1 cellular context compared by ENCODE assay signal in genomic region chr12:132986001-132986884, GRCh38.
TF ChIP-seq lines count a peak whose summit lies in the region.

ZNF26 (plus strand) TSS chr12:132986367; CDS start chr12:132986841, 474 bp downstream.

TF ChIP-seq in HepG2, 621 proteins besides CTCF, POLR2A, EP300 and RAD21 (continued from another document and continues in another):
- peak; percentile 89 for TF ChIP-seq MXD3 (CRISPR knock-in tag; IDR thresholded peaks at IDR 0.05)
- TF ChIP-seq SNRNP70 (IDR thresholded peaks at IDR 0.05; ENCODE audit: low read depth, low read length) = no peak
- TF ChIP-seq KAT2B (IDR thresholded peaks at IDR 0.05; ENCODE audit: borderline replicate concordance, low read depth, low read length) = no peak
- TF ChIP-seq HHEX (CRISPR knock-in tag; IDR thresholded peaks at IDR 0.05) = no peak
- peak; percentile 81; the same call in 1 of the 2 replicates for TF ChIP-seq ZNF788 (CRISPR knock-in tag; IDR thresholded peaks at IDR 0.05; ENCODE audit: borderline replicate concordance)
- 0 out of 2 replicates have a peak, but pooled peaks have one; percentile 42 for TF ChIP-seq PRDM10 (CRISPR knock-in tag; IDR thresholded peaks at IDR 0.05; ENCODE audit: low read depth)
- TF ChIP-seq HNRNPK (IDR thresholded peaks at IDR 0.05; ENCODE audit: low read depth, low read length, poor library complexity, severe bottlenecking) = no peak
- no peak for TF ChIP-seq NR2F1 (CRISPR knock-in tag; IDR thresholded peaks at IDR 0.05)
- peak; percentile 55 for TF ChIP-seq NCOA2 (CRISPR knock-in tag; IDR thresholded peaks at IDR 0.05)
- TF ChIP-seq SALL2 (CRISPR knock-in tag; IDR thresholded peaks at IDR 0.05) = peak; percentile 60; the same call in 1 of the 2 replicates
- peak; percentile 62; the same call in 1 of the 2 replicates for TF ChIP-seq FOXO1 (CRISPR knock-in tag; IDR thresholded peaks at IDR 0.05)
- TF ChIP-seq PREB (CRISPR knock-in tag; IDR thresholded peaks at IDR 0.05) = no peak
- peak; percentile 91 for TF ChIP-seq ZNF331 (CRISPR knock-in tag; IDR thresholded peaks at IDR 0.05)
- TF ChIP-seq ZNF761 (CRISPR knock-in tag; conservative IDR thresholded peaks at IDR 0.05) = peak; percentile 76; the same call in 1 of the 2 replicates
- peak; percentile 62 for TF ChIP-seq SUZ12 (IDR thresholded peaks at IDR 0.05; ENCODE audit: low read depth, low read length)
- peak; percentile 99 for TF ChIP-seq TGIF2 (CRISPR knock-in tag; IDR thresholded peaks at IDR 0.05)
- no peak for TF ChIP-seq ZNF782 (CRISPR knock-in tag; IDR thresholded peaks at IDR 0.05; ENCODE audit: borderline replicate concordance)
- no peak for TF ChIP-seq ZNF296 (CRISPR knock-in tag; conservative IDR thresholded peaks at IDR 0.05)
- TF ChIP-seq HES4 (CRISPR knock-in tag; IDR thresholded peaks at IDR 0.05; ENCODE audit: borderline replicate concordance) = no peak
- peak; percentile 82 for TF ChIP-seq TAF1 (CRISPR knock-in tag; IDR thresholded peaks at IDR 0.05)
- TF ChIP-seq ZNF468 (CRISPR knock-in tag; IDR thresholded peaks at IDR 0.05) = no peak
- no peak for TF ChIP-seq RARG (CRISPR knock-in tag; IDR thresholded peaks at IDR 0.05; ENCODE audit: low read depth)
- TF ChIP-seq NFATC3 (CRISPR knock-in tag; IDR thresholded peaks at IDR 0.05) = no peak
- TF ChIP-seq ZNF12 (CRISPR knock-in tag; IDR thresholded peaks at IDR 0.05) = peak; percentile 51; the same call in 1 of the 2 replicates
- TF ChIP-seq SIN3A (IDR thresholded peaks at IDR 0.05; ENCODE audit: borderline replicate concordance, low read depth, low read length) = peak; percentile 92
- TF ChIP-seq ZNF367 (CRISPR knock-in tag; IDR thresholded peaks at IDR 0.05; ENCODE audit: borderline replicate concordance) = no peak
- TF ChIP-seq TOE1 (CRISPR knock-in tag; IDR thresholded peaks at IDR 0.05) = peak; percentile 54; the same call in 1 of the 2 replicates
- TF ChIP-seq ZNF484 (CRISPR knock-in tag; IDR thresholded peaks at IDR 0.05; ENCODE audit: borderline replicate concordance, low read depth) = no peak; the same call in 1 of the 2 replicates
- peak; percentile 86 for TF ChIP-seq POLR2G (IDR thresholded peaks at IDR 0.05; ENCODE audit: low read depth, low read length)
- no peak for TF ChIP-seq ZNF678 (CRISPR knock-in tag; IDR thresholded peaks at IDR 0.05)
- TF ChIP-seq ZNF766 (CRISPR knock-in tag; IDR thresholded peaks at IDR 0.05; ENCODE audit: borderline replicate concordance) = 0 out of 2 replicates have a peak, but pooled peaks have one; percentile 34
- TF ChIP-seq CBX1 (IDR thresholded peaks at IDR 0.05; ENCODE audit: low read depth) = peak; percentile 97
- TF ChIP-seq ZSCAN29 (CRISPR knock-in tag; conservative IDR thresholded peaks at IDR 0.05) = no peak
- 0 out of 2 replicates have a peak, but pooled peaks have one; percentile 67 for TF ChIP-seq EEA1 (CRISPR knock-in tag; IDR thresholded peaks at IDR 0.05; ENCODE audit: borderline replicate concordance)
- TF ChIP-seq SSRP1 (CRISPR knock-in tag; IDR thresholded peaks at IDR 0.05) = 0 out of 2 replicates have a peak, but pooled peaks have one; percentile 31
- peak; percentile 52; the same call in 1 of the 2 replicates for TF ChIP-seq ZNF142 (CRISPR knock-in tag; IDR thresholded peaks at IDR 0.05)
- no peak; the same call in 1 of the 2 replicates for TF ChIP-seq SAFB2 (CRISPR knock-in tag; IDR thresholded peaks at IDR 0.05; ENCODE audit: borderline replicate concordance, low read depth)
- no peak for TF ChIP-seq CENPBD1 (CRISPR knock-in tag; IDR thresholded peaks at IDR 0.05; ENCODE audit: borderline replicate concordance, low read depth)
- TF ChIP-seq EED (CRISPR knock-in tag; IDR thresholded peaks at IDR 0.05) = no peak; the same call in 1 of the 2 replicates
- TF ChIP-seq SRSF9 (IDR thresholded peaks at IDR 0.05; ENCODE audit: borderline replicate concordance, insufficient read depth, low read depth, low read length, poor library complexity, severe bottlenecking) = no peak
- peak; percentile 38; the same call in 1 of the 2 replicates for TF ChIP-seq ZKSCAN8 (CRISPR knock-in tag; IDR thresholded peaks at IDR 0.05; ENCODE audit: borderline replicate concordance)
- peak; percentile 81 for TF ChIP-seq UBTF (CRISPR knock-in tag; IDR thresholded peaks at IDR 0.05)
- peak; percentile 98 for TF ChIP-seq ZGPAT (CRISPR knock-in tag; IDR thresholded peaks at IDR 0.05)
- TF ChIP-seq SRSF1 (optimal IDR thresholded peaks at IDR 0.05; ENCODE audit: low read depth, low read length) = peak; percentile 46
- TF ChIP-seq DNMT1 (CRISPR knock-in tag; IDR thresholded peaks at IDR 0.05) = no peak
- TF ChIP-seq FUBP1 (CRISPR knock-in tag; IDR thresholded peaks at IDR 0.05; ENCODE audit: borderline replicate concordance) = no peak
- peak; percentile 73; the same call in 1 of the 2 replicates for TF ChIP-seq MAF1 (CRISPR knock-in tag; IDR thresholded peaks at IDR 0.05; ENCODE audit: borderline replicate concordance)
- no peak for TF ChIP-seq ADNP (CRISPR knock-in tag; IDR thresholded peaks at IDR 0.05)
- no peak for TF ChIP-seq ARNT (IDR thresholded peaks at IDR 0.05)
- TF ChIP-seq SETDB1 (CRISPR knock-in tag; IDR thresholded peaks at IDR 0.05; ENCODE audit: borderline replicate concordance) = no peak
